ENCODE assay signal across 8 cellular contexts in the genomic region with DNA sequence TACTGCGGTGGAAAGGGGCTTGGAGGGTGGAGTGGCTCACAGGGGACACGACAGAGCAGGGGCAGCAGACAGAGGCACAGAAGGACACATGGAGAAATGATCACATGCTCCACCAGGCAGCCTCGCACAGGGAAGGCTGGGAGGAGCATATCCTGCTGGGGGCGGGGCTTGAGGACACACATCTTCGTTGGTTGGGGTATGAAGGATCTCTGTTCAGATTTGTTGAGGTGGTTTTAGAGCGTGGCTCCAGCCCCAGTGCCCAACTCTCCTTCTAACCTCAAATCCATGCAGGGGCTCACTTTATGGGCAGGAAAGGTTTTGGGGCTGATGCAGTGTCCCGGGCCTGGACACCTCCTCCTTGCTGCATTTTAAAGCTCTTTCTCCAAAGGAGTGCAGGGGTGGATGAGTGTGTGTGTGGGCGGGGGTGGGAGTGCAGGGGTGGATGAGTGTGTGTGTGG. TPM values are rescaled to one million over a fixed set of nuclear protein-coding genes. Genes with fewer than 3 reads are reported as not detected.
A peak's percentile ranks its signal among the peaks of the same experiment; 100 is the strongest.
DNase-seq lines count a peak whose midpoint lies in the region; ATAC-seq, FAIRE-seq and TF ChIP-seq lines count a peak whose summit lies in the region.

No MANE protein-coding gene starts in this region.

- POLR2A ChIA-PET in A549 (lab: Yijun Ruan, JAX), result interaction anchor here (0.6 to 2.6 kb wide), 4 partner anchors 24 to 104 kb away, joined by 3 to 20 read pairs (median 4); partner anchors contain the start of genes CDCA3, COPS7A, MLF2 and USP5

- peak overlapping the region; percentile 72 for H3K4me2 ChIP-seq in A549

- TF ChIP-seq RAD21 in A549 (conservative IDR thresholded peaks at IDR 0.05 in 1 of 2, IDR thresholded peaks at IDR 0.05 in 1 of 2), result no peak

- peak; percentile 39 for TF ChIP-seq POLR2A in A549 (IDR thresholded peaks at IDR 0.05; ENCODE audit: low read length)
- TF ChIP-seq POLR2A in H54 (IDR thresholded peaks at IDR 0.05; ENCODE audit: low read depth, low read length), result no peak; the same call in 1 of the 2 replicates

- peak overlapping the region; percentile 87 to 96 for H3K27ac ChIP-seq in A549

- no peak for TF ChIP-seq EP300 in A549 (IDR thresholded peaks at IDR 0.05)

- DNase-seq in A549 (ENCODE audit: low read depth in 1 of 2, low spot score in 1 of 2) (peak; percentile 84 to 96), H54 (ENCODE audit: insufficient read length, low spot score) (peak; percentile 93), NCI-H446 treated with DMSO at 0.1 percent for 48 hours (lab: John Stamatoyannopoulos, UW) (peak; percentile 82), myocyte (ENCODE audit: low read depth) (peak; percentile 85)
- peak; percentile 47 for DNase-seq in activated CD8-positive, alpha-beta memory T cell treated with anti-CD3 and anti-CD28 coated beads, Interleukin-2, amount 50 U/mL, for 4 hours
- DNase-seq in stimulated activated naive CD8-positive, alpha-beta T cell treated with anti-CD3 and anti-CD28 coated beads, Interleukin-15, Interleukin-2, amounts not matched to agents 100 U/mL and 50 U/mL, for 24 hours, result peak; percentile 71

- FAIRE-seq in A549 (lab: Jason Lieb, UNC) (peak; percentile 70), H54 (lab: Jason Lieb, UNC) (peak; percentile 71)

- peaks cover 19% of the 10 kb centered on the region for H3K4me1 ChIP-seq in A549

- 9% methylated on average over 7 of the region's 8 CpGs for WGBS in A549 (ENCODE audit: missing lambda C conversion rate)

- no peak for TF ChIP-seq CTCF in A549 (IDR thresholded peaks at IDR 0.05)

- CTCF ChIA-PET in A549 (lab: Yijun Ruan, JAX), result interaction anchor here (1.0 to 29.8 kb wide), 11 partner anchors 15 to 264 kb away, joined by 3 to 306 read pairs (median 38); partner anchors contain the start of genes CD4, GNB3 and MLF2

- ATAC-seq in A549, result peak; percentile 36 to 67; a peak in 5 of 6 replicates
- peak; percentile 14 for ATAC-seq in esophagus mucosa
- no peak for ATAC-seq in stimulated activated naive CD8-positive, alpha-beta T cell treated with anti-CD3 and anti-CD28 coated beads, Interleukin-15, Interleukin-2, amounts not matched to agents 100 U/mL and 50 U/mL, for 24 hours
- ATAC-seq in GM19452 (IDR thresholded peaks at IDR 0.05; ENCODE audit: unreplicated experiment), result no peak

- no peaks in the 10 kb centered on the region for H3K9me3 ChIP-seq in A549

- H3K4me3 ChIP-seq in A549, result no peak overlapping the region

TF ChIP-seq in A549, 52 proteins besides CTCF, POLR2A, EP300 and RAD21:
- TF ChIP-seq MAX (IDR thresholded peaks at IDR 0.05) (peak; percentile 72), MYC (IDR thresholded peaks at IDR 0.05; ENCODE audit: borderline replicate concordance, low read length) (0 out of 2 replicates have a peak, but pooled peaks have one; percentile 9), CHD2 (IDR thresholded peaks at IDR 0.05; ENCODE audit: low read length, partially characterized antibody) (no peak), CHD4 (IDR thresholded peaks at IDR 0.05; ENCODE audit: borderline replicate concordance) (no peak), HOXB13 (CRISPR knock-in tag; IDR thresholded peaks at IDR 0.05; ENCODE audit: low read depth) (no peak)
- TF ChIP-seq, protein P1, sequence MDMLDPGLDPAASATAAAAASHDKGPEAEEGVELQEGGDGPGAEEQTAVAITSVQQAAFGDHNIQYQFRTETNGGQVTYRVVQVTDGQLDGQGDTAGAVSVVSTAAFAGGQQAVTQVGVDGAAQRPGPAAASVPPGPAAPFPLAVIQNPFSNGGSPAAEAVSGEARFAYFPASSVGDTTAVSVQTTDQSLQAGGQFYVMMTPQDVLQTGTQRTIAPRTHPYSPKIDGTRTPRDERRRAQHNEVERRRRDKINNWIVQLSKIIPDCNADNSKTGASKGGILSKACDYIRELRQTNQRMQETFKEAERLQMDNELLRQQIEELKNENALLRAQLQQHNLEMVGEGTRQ (IDR thresholded peaks at IDR 0.05), result peak; percentile 82

RNA-seq across cellular contexts. Expression of gene P3H3, which starts 0.7 kb away (rescaled TPM):
- polyA plus RNA-seq in A549 (2011; rRNA removed), result 8.1 and 8.6 TPM in 2 replicates
- 22.4 and 22.9 TPM in 2 replicates for polyA plus RNA-seq in A549 (2012; cell fraction: cytosol; rRNA removed)
- polyA plus RNA-seq in A549 (2012; cell fraction: nucleus; rRNA removed), result 64.2 and 72.9 TPM in 2 replicates
- polyA plus RNA-seq in A549 (2017; fragmentation: RNase III; extraction: RNeasy Plus Mini Kit Qiagen cat#74134 plus additional on column Dnase treatment), result 17.7 to 23.2 TPM (median 21.9 TPM) in 3 replicates
- polyA minus RNA-seq in A549 (2011; rRNA and poly(A)+ RNA removed), result 7.4 and 8.8 TPM in 2 replicates
- total RNA-seq in esophagus mucosa, result 1.7 TPM
- total RNA-seq in myocyte, result 21.4 and 25.6 TPM in 2 replicates
- polyA plus RNA-seq in myocyte (2012), result 58.9 TPM

RNA-seq across cellular contexts. Expression of gene GPR162, which starts 5.8 kb away (rescaled TPM):
- polyA plus RNA-seq in A549 (2011; rRNA removed), result 1.8 TPM in 2 replicates
- polyA plus RNA-seq in A549 (2012; cell fraction: cytosol; rRNA removed), result 2.0 and 2.8 TPM in 2 replicates
- polyA plus RNA-seq in A549 (2012; cell fraction: nucleus; rRNA removed), result 5.3 and 5.6 TPM in 2 replicates
- polyA plus RNA-seq in A549 (2017; fragmentation: RNase III; extraction: RNeasy Plus Mini Kit Qiagen cat#74134 plus additional on column Dnase treatment), result 1.7 to 2.4 TPM (median 1.7 TPM) in 3 replicates
- polyA minus RNA-seq in A549 (2011; rRNA and poly(A)+ RNA removed), result 1.6 and 1.7 TPM in 2 replicates
- total RNA-seq in esophagus mucosa, result 0.76 TPM
- total RNA-seq in myocyte, result 2.5 and 4.6 TPM in 2 replicates
- 1.3 TPM for polyA plus RNA-seq in myocyte (2012)

RNA-seq across cellular contexts. Expression of gene GNB3, which starts 13.3 kb away (rescaled TPM):
- polyA plus RNA-seq in A549 (2011; rRNA removed) (0.94 and 1.1 TPM in 2 replicates), A549 (2017; fragmentation: RNase III; extraction: RNeasy Plus Mini Kit Qiagen cat#74134 plus additional on column Dnase treatment) (2.3 to 3.7 TPM (median 2.7 TPM) in 3 replicates)
- 3.0 and 3.2 TPM in 2 replicates for polyA plus RNA-seq in A549 (2012; cell fraction: cytosol; rRNA removed)
- 23.6 and 24.8 TPM in 2 replicates for polyA plus RNA-seq in A549 (2012; cell fraction: nucleus; rRNA removed)
- 0.54 and 1.2 TPM in 2 replicates for polyA minus RNA-seq in A549 (2011; rRNA and poly(A)+ RNA removed)
- total RNA-seq in esophagus mucosa (not detected), myocyte (1.7 and 2.0 TPM in 2 replicates)
- 3.5 TPM for polyA plus RNA-seq in myocyte (2012)

RNA-seq across cellular contexts. Expression of gene CDCA3, which starts 23.6 kb away (rescaled TPM):
- polyA plus RNA-seq in A549 (2011; rRNA removed) (51.5 and 57.5 TPM in 2 replicates), A549 (2017; fragmentation: RNase III; extraction: RNeasy Plus Mini Kit Qiagen cat#74134 plus additional on column Dnase treatment) (79.6 to 92.0 TPM (median 80.2 TPM) in 3 replicates)
- polyA plus RNA-seq in A549 (2012; cell fraction: cytosol; rRNA removed), result 126 and 149 TPM in 2 replicates
- 334 and 410 TPM in 2 replicates for polyA plus RNA-seq in A549 (2012; cell fraction: nucleus; rRNA removed)
- polyA minus RNA-seq in A549 (2011; rRNA and poly(A)+ RNA removed), result 39.1 and 46.1 TPM in 2 replicates
- total RNA-seq in esophagus mucosa (13.9 TPM), myocyte (1.9 and 3.5 TPM in 2 replicates)
- 4.0 TPM for polyA plus RNA-seq in myocyte (2012)

RNA-seq across cellular contexts. Expression of gene USP5, which starts 24.5 kb away (rescaled TPM):
- polyA plus RNA-seq in A549 (2011; rRNA removed), result 58.6 and 64.5 TPM in 2 replicates
- polyA plus RNA-seq in A549 (2012; cell fraction: cytosol; rRNA removed), result 101 and 110 TPM in 2 replicates
- polyA plus RNA-seq in A549 (2012; cell fraction: nucleus; rRNA removed), result 224 and 245 TPM in 2 replicates
- polyA plus RNA-seq in A549 (2017; fragmentation: RNase III; extraction: RNeasy Plus Mini Kit Qiagen cat#74134 plus additional on column Dnase treatment), result 75.3 to 78.2 TPM (median 76.9 TPM) in 3 replicates
- 155 and 161 TPM in 2 replicates for polyA minus RNA-seq in A549 (2011; rRNA and poly(A)+ RNA removed)
- total RNA-seq in esophagus mucosa, result 91.1 TPM
- 146 and 154 TPM in 2 replicates for total RNA-seq in myocyte
- 120 TPM for polyA plus RNA-seq in myocyte (2012)

Comparison
In these comparisons a context has a peak if more than half of its experiments do, and no peak if none do; other contexts are left out.
1. ATAC-seq: peak in A549 (2 of 2) and esophagus mucosa (single experiment); none in stimulated activated naive CD8-positive, alpha-beta T cell treated with anti-CD3 and anti-CD28 coated beads, Interleukin-15, Interleukin-2, amounts not matched to agents 100 U/mL and 50 U/mL, for 24 hours (single experiment) and GM19452 (single experiment).
2. Peak in every context shown above with its lines, with median percentiles within 50 percentile points of each other: DNase-seq.